1 cellular context compared by ENCODE assay signal in genomic region chr12:65156366-65156831, GRCh38.
TF ChIP-seq lines count a peak whose summit lies in the region.

No MANE protein-coding gene starts in this region.

TF ChIP-seq in SK-N-SH, 30 proteins besides CTCF, POLR2A, EP300 and RAD21 (continued from another document):
- TF ChIP-seq MAX (IDR thresholded peaks at IDR 0.05; ENCODE audit: low read depth), result no peak
- TF ChIP-seq TEAD4 (IDR thresholded peaks at IDR 0.05; ENCODE audit: borderline replicate concordance, insufficient read depth), result no peak
- no peak for TF ChIP-seq GABPA (IDR thresholded peaks at IDR 0.05; ENCODE audit: low read depth)
